In the genomic region with DNA sequence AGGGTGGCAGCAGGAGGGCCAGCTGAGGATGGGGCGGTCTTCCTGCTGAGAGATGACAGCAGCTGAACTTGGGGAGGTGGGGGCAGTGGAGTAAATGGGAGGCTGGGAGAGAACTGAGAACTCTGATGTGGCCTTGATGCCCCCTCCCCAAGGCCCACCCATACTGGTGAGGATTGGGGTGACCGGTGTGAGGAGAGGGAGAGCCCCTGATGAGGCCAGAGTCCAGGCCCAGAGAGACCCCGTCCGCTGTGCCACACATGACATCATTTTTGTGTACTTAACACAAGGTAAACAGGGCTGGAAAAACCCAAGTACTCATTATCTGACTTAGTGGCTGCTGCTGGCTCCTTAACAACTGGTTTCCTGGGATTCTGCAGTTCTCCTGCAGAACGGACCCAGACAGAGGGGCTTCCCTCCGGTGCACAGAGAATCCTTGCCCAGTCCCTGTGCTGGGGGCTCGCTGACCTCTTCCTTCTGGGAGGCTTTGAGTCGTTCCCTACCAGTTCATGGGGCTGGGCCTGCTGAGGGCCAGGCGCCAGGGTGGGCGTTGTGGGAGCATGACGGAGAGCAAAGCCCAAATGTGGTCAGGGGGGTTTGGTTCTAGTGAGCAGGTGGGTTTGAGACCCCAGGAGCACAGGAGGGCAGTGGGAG, we compare ENCODE assay signal across 1 cellular context.
TF ChIP-seq lines count a peak whose summit lies in the region.

No MANE protein-coding gene starts in this region.

TF ChIP-seq in HepG2, 621 proteins besides CTCF, POLR2A, EP300 and RAD21 (continued from another document and continues in another):
- TF ChIP-seq MEIS1 (CRISPR knock-in tag; IDR thresholded peaks at IDR 0.05; ENCODE audit: borderline replicate concordance) (0 out of 2 replicates have a peak, but pooled peaks have one; percentile 26), ZMYM4 (CRISPR knock-in tag; IDR thresholded peaks at IDR 0.05) (peak; percentile 58; the same call in 1 of the 2 replicates), RARA (CRISPR knock-in tag; IDR thresholded peaks at IDR 0.05) (0 out of 2 replicates have a peak, but pooled peaks have one; percentile 25), ZBTB7A (CRISPR knock-in tag; IDR thresholded peaks at IDR 0.05) (peak; percentile 83), HNF4A (CRISPR knock-in tag; IDR thresholded peaks at IDR 0.05) (peak; percentile 47; the same call in 1 of the 2 replicates), SOX13 (IDR thresholded peaks at IDR 0.05) (no peak), SOX13 (CRISPR knock-in tag; conservative IDR thresholded peaks at IDR 0.05 in 1 of 2, IDR thresholded peaks at IDR 0.05 in 1 of 2) (peak in 1 of 2 experiments; percentile 26; a peak in 1 of 4 replicates), ZNF709 (CRISPR knock-in tag; IDR thresholded peaks at IDR 0.05) (peak; percentile 55; the same call in 1 of the 2 replicates), ZNF572 (CRISPR knock-in tag; IDR thresholded peaks at IDR 0.05) (0 out of 2 replicates have a peak, but pooled peaks have one; percentile 31), ZBTB7B (CRISPR knock-in tag; IDR thresholded peaks at IDR 0.05) (peak; percentile 91), ATF7 (IDR thresholded peaks at IDR 0.05) (peak; percentile 74), ATF7 (CRISPR knock-in tag; IDR thresholded peaks at IDR 0.05) (peak; percentile 98), KDM3A (CRISPR knock-in tag; IDR thresholded peaks at IDR 0.05; ENCODE audit: low read depth) (0 out of 2 replicates have a peak, but pooled peaks have one; percentile 65), FOSL2 (CRISPR knock-in tag; IDR thresholded peaks at IDR 0.05) (peak; percentile 60; the same call in 1 of the 2 replicates), FOXA3 (CRISPR knock-in tag; IDR thresholded peaks at IDR 0.05) (peak; percentile 92), ZNF598 (CRISPR knock-in tag; IDR thresholded peaks at IDR 0.05; ENCODE audit: borderline replicate concordance) (0 out of 2 replicates have a peak, but pooled peaks have one; percentile 70), MED1 (CRISPR knock-in tag; IDR thresholded peaks at IDR 0.05) (0 out of 2 replicates have a peak, but pooled peaks have one; percentile 30), SOX6 (IDR thresholded peaks at IDR 0.05) (no peak), SOX6 (CRISPR knock-in tag; IDR thresholded peaks at IDR 0.05) (peak; percentile 21; the same call in 1 of the 2 replicates), EEA1 (CRISPR knock-in tag; IDR thresholded peaks at IDR 0.05; ENCODE audit: borderline replicate concordance) (0 out of 2 replicates have a peak, but pooled peaks have one; percentile 41), KLF12 (CRISPR knock-in tag; IDR thresholded peaks at IDR 0.05; ENCODE audit: borderline replicate concordance) (no peak), ZNF567 (CRISPR knock-in tag; IDR thresholded peaks at IDR 0.05; ENCODE audit: borderline replicate concordance) (no peak), GLI4 (CRISPR knock-in tag; IDR thresholded peaks at IDR 0.05; ENCODE audit: borderline replicate concordance) (0 out of 2 replicates have a peak, but pooled peaks have one; percentile 17), FOXO1 (CRISPR knock-in tag; IDR thresholded peaks at IDR 0.05) (peak; percentile 45; the same call in 1 of the 2 replicates), ZNF670 (CRISPR knock-in tag; IDR thresholded peaks at IDR 0.05; ENCODE audit: borderline replicate concordance) (peak; percentile 57; the same call in 1 of the 2 replicates)
- TF ChIP-seq, protein P1, sequence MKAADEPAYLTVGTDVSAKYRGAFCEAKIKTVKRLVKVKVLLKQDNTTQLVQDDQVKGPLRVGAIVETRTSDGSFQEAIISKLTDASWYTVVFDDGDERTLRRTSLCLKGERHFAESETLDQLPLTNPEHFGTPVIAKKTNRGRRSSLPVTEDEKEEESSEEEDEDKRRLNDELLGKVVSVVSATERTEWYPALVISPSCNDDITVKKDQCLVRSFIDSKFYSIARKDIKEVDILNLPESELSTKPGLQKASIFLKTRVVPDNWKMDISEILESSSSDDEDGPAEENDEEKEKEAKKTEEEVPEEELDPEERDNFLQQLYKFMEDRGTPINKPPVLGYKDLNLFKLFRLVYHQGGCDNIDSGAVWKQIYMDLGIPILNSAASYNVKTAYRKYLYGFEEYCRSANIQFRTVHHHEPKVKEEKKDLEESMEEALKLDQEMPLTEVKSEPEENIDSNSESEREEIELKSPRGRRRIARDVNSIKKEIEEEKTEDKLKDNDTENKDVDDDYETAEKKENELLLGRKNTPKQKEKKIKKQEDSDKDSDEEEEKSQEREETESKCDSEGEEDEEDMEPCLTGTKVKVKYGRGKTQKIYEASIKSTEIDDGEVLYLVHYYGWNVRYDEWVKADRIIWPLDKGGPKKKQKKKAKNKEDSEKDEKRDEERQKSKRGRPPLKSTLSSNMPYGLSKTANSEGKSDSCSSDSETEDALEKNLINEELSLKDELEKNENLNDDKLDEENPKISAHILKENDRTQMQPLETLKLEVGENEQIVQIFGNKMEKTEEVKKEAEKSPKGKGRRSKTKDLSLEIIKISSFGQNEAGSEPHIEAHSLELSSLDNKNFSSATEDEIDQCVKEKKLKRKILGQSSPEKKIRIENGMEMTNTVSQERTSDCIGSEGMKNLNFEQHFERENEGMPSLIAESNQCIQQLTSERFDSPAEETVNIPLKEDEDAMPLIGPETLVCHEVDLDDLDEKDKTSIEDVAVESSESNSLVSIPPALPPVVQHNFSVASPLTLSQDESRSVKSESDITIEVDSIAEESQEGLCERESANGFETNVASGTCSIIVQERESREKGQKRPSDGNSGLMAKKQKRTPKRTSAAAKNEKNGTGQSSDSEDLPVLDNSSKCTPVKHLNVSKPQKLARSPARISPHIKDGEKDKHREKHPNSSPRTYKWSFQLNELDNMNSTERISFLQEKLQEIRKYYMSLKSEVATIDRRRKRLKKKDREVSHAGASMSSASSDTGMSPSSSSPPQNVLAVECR (CRISPR knock-in tag; IDR thresholded peaks at IDR 0.05; ENCODE audit: borderline replicate concordance) = peak; percentile 44; the same call in 1 of the 2 replicates
- TF ChIP-seq, protein P2, sequence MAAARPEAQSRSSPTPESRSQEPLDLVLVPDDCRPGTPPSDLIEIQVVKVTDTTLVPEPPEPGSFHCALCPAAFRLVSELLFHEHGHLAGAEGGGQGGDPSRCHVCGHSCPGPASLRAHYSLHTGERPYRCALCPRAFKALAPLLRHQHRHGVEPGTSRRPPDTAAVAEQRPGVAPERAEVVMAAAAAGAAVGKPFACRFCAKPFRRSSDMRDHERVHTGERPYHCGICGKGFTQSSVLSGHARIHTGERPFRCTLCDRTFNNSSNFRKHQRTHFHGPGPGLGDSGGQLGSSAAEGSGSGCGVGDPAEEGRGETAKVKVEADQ (CRISPR knock-in tag; IDR thresholded peaks at IDR 0.05; ENCODE audit: borderline replicate concordance) = 0 out of 2 replicates have a peak, but pooled peaks have one; percentile 22
- TF ChIP-seq, protein P3, sequence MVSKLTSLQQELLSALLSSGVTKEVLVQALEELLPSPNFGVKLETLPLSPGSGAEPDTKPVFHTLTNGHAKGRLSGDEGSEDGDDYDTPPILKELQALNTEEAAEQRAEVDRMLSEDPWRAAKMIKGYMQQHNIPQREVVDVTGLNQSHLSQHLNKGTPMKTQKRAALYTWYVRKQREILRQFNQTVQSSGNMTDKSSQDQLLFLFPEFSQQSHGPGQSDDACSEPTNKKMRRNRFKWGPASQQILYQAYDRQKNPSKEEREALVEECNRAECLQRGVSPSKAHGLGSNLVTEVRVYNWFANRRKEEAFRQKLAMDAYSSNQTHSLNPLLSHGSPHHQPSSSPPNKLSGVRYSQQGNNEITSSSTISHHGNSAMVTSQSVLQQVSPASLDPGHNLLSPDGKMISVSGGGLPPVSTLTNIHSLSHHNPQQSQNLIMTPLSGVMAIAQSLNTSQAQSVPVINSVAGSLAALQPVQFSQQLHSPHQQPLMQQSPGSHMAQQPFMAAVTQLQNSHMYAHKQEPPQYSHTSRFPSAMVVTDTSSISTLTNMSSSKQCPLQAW (CRISPR knock-in tag; IDR thresholded peaks at IDR 0.05) = peak; percentile 60
- TF ChIP-seq, protein P4, sequence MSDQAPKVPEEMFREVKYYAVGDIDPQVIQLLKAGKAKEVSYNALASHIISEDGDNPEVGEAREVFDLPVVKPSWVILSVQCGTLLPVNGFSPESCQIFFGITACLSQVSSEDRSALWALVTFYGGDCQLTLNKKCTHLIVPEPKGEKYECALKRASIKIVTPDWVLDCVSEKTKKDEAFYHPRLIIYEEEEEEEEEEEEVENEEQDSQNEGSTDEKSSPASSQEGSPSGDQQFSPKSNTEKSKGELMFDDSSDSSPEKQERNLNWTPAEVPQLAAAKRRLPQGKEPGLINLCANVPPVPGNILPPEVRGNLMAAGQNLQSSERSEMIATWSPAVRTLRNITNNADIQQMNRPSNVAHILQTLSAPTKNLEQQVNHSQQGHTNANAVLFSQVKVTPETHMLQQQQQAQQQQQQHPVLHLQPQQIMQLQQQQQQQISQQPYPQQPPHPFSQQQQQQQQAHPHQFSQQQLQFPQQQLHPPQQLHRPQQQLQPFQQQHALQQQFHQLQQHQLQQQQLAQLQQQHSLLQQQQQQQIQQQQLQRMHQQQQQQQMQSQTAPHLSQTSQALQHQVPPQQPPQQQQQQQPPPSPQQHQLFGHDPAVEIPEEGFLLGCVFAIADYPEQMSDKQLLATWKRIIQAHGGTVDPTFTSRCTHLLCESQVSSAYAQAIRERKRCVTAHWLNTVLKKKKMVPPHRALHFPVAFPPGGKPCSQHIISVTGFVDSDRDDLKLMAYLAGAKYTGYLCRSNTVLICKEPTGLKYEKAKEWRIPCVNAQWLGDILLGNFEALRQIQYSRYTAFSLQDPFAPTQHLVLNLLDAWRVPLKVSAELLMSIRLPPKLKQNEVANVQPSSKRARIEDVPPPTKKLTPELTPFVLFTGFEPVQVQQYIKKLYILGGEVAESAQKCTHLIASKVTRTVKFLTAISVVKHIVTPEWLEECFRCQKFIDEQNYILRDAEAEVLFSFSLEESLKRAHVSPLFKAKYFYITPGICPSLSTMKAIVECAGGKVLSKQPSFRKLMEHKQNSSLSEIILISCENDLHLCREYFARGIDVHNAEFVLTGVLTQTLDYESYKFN (CRISPR knock-in tag; conservative IDR thresholded peaks at IDR 0.05) = peak; percentile 76
- TF ChIP-seq, protein P5, sequence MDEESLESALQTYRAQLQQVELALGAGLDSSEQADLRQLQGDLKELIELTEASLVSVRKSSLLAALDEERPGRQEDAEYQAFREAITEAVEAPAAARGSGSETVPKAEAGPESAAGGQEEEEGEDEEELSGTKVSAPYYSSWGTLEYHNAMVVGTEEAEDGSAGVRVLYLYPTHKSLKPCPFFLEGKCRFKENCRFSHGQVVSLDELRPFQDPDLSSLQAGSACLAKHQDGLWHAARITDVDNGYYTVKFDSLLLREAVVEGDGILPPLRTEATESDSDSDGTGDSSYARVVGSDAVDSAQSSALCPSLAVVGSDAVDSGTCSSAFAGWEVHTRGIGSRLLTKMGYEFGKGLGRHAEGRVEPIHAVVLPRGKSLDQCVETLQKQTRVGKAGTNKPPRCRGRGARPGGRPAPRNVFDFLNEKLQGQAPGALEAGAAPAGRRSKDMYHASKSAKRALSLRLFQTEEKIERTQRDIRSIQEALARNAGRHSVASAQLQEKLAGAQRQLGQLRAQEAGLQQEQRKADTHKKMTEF (CRISPR knock-in tag; IDR thresholded peaks at IDR 0.05) = 0 out of 2 replicates have a peak, but pooled peaks have one; percentile 20
- TF ChIP-seq, protein P6, sequence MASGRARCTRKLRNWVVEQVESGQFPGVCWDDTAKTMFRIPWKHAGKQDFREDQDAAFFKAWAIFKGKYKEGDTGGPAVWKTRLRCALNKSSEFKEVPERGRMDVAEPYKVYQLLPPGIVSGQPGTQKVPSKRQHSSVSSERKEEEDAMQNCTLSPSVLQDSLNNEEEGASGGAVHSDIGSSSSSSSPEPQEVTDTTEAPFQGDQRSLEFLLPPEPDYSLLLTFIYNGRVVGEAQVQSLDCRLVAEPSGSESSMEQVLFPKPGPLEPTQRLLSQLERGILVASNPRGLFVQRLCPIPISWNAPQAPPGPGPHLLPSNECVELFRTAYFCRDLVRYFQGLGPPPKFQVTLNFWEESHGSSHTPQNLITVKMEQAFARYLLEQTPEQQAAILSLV (CRISPR knock-in tag; IDR thresholded peaks at IDR 0.05; ENCODE audit: borderline replicate concordance) = 0 out of 2 replicates have a peak, but pooled peaks have one; percentile 50
- TF ChIP-seq, protein P7, sequence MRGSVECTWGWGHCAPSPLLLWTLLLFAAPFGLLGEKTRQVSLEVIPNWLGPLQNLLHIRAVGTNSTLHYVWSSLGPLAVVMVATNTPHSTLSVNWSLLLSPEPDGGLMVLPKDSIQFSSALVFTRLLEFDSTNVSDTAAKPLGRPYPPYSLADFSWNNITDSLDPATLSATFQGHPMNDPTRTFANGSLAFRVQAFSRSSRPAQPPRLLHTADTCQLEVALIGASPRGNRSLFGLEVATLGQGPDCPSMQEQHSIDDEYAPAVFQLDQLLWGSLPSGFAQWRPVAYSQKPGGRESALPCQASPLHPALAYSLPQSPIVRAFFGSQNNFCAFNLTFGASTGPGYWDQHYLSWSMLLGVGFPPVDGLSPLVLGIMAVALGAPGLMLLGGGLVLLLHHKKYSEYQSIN (CRISPR knock-in tag; IDR thresholded peaks at IDR 0.05; ENCODE audit: borderline replicate concordance) = no peak
- TF ChIP-seq, protein P8, sequence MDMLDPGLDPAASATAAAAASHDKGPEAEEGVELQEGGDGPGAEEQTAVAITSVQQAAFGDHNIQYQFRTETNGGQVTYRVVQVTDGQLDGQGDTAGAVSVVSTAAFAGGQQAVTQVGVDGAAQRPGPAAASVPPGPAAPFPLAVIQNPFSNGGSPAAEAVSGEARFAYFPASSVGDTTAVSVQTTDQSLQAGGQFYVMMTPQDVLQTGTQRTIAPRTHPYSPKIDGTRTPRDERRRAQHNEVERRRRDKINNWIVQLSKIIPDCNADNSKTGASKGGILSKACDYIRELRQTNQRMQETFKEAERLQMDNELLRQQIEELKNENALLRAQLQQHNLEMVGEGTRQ (IDR thresholded peaks at IDR 0.05; ENCODE audit: low read depth, low read length) = no peak
- TF ChIP-seq, protein P8 (CRISPR knock-in tag; IDR thresholded peaks at IDR 0.05; ENCODE audit: borderline replicate concordance) = no peak
- TF ChIP-seq, protein P9, sequence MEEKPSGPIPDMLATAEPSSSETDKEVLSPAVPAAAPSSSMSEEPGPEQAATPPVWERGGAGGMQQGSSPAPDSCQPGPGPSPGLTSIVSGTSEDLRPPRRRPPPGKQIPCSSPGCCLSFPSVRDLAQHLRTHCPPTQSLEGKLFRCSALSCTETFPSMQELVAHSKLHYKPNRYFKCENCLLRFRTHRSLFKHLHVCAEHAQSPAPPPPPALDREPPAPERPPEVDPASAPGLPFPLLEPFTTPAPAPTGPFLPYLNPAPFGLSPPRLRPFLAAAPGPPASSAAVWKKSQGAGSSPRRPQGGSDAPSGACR (CRISPR knock-in tag; IDR thresholded peaks at IDR 0.05) = peak; percentile 69; the same call in 1 of the 2 replicates
- TF ChIP-seq, protein P10, sequence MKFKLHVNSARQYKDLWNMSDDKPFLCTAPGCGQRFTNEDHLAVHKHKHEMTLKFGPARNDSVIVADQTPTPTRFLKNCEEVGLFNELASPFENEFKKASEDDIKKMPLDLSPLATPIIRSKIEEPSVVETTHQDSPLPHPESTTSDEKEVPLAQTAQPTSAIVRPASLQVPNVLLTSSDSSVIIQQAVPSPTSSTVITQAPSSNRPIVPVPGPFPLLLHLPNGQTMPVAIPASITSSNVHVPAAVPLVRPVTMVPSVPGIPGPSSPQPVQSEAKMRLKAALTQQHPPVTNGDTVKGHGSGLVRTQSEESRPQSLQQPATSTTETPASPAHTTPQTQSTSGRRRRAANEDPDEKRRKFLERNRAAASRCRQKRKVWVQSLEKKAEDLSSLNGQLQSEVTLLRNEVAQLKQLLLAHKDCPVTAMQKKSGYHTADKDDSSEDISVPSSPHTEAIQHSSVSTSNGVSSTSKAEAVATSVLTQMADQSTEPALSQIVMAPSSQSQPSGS (CRISPR knock-in tag; IDR thresholded peaks at IDR 0.05) = peak; percentile 99
